Comparison of ENCODE assay signal across 1 cellular context in genomic region chr2:26325851-26326250, GRCh38.
TF ChIP-seq lines count a peak whose summit lies in the region.

No MANE protein-coding gene starts in this region.

TF ChIP-seq in K562, 482 proteins besides CTCF, POLR2A, EP300 and RAD21:
- TF ChIP-seq LARP7 (IDR thresholded peaks at IDR 0.05) = no peak
- peak; percentile 38; the same call in 1 of the 2 replicates for TF ChIP-seq ATF3 (IDR thresholded peaks at IDR 0.05)
- TF ChIP-seq ATF3 (CRISPR knock-in tag; conservative IDR thresholded peaks at IDR 0.05) = no peak
- no peak for TF ChIP-seq ZNF165 (CRISPR knock-in tag; IDR thresholded peaks at IDR 0.05; ENCODE audit: borderline replicate concordance)
- TF ChIP-seq GATAD2A (IDR thresholded peaks at IDR 0.05) = no peak
- TF ChIP-seq NFE2 (IDR thresholded peaks at IDR 0.05; ENCODE audit: low read depth) = 0 out of 2 replicates have a peak, but pooled peaks have one; percentile 25
- no peak for TF ChIP-seq JUND (IDR thresholded peaks at IDR 0.05; ENCODE audit: borderline replicate concordance, low read depth, low read length)
- 0 out of 3 replicates have a peak, but pooled peaks have one; percentile 21 for TF ChIP-seq JUND (tag; IDR thresholded peaks at IDR 0.05; ENCODE audit: borderline replicate concordance, low read depth, low read length)
- TF ChIP-seq FOSL1 (tag; conservative IDR thresholded peaks at IDR 0.05) = peak; percentile 79
- no peak for TF ChIP-seq TRIM28 (IDR thresholded peaks at IDR 0.05)
